ENCODE assay signal across 8 cellular contexts in genomic region chr7:33243319-33243881, GRCh38.
DNase-seq lines count a peak whose midpoint lies in the region; ATAC-seq and TF ChIP-seq lines count a peak whose summit lies in the region.

No MANE protein-coding gene starts in this region.

- H3K4me1 ChIP-seq in breast epithelium, result no peaks in the 10 kb centered on the region
- H3K4me1 ChIP-seq in right lobe of liver, result no peaks in the 10 kb centered on the region

- no peak overlapping the region for H3K27ac ChIP-seq in breast epithelium
- no peak overlapping the region for H3K27ac ChIP-seq in right lobe of liver

- WGBS in right lobe of liver (ENCODE audit: insufficient coverage, low coverage, low lambda C conversion rate, missing lambda C conversion rate), result 39% methylated on average over 2 of the region's 2 CpGs

- ATAC-seq in right lobe of liver (peak; percentile 82 to 92 (median 84)), HG03432 (IDR thresholded peaks at IDR 0.05; ENCODE audit: unreplicated experiment) (no peak), HG03108 (IDR thresholded peaks at IDR 0.05; ENCODE audit: unreplicated experiment) (no peak)

- H3K4me3 ChIP-seq in breast epithelium, result no peak overlapping the region
- H3K4me3 ChIP-seq in right lobe of liver, result no peak overlapping the region

- DNase-seq in AG20443 (ENCODE audit: low spot score) (peak; percentile 66), HCEC 1CT (peak; percentile 59), NCI-H460 (ENCODE audit: extremely low read depth, low read depth) (peak; percentile 53), breast epithelium (ENCODE audit: low spot score in 2 of 2) (no peak), right lobe of liver (no peak), mesenteric fat pad (ENCODE audit: low spot score) (no peak)

- H3K27me3 ChIP-seq in breast epithelium (no peaks in the 10 kb centered on the region), right lobe of liver (no peaks in the 10 kb centered on the region)

- TF ChIP-seq CTCF in breast epithelium (IDR thresholded peaks at IDR 0.05) (peak in 2 of 3 donors; percentile 35 to 70), right lobe of liver (IDR thresholded peaks at IDR 0.05) (peak; percentile 54 to 69 (median 64))

- intact Hi-C loops in breast epithelium (cut with DNase I; ENCODE audit: low total_unique reads) (no loop called here), right lobe of liver (cut with DNase I) (no loop called here)

- H3K36me3 ChIP-seq in breast epithelium (no peaks in the 10 kb centered on the region), right lobe of liver (no peaks in the 10 kb centered on the region)

- no peaks in the 10 kb centered on the region for H3K9me3 ChIP-seq in breast epithelium
- H3K9me3 ChIP-seq in right lobe of liver, result no peaks in the 10 kb centered on the region

- TF ChIP-seq POLR2A in breast epithelium (IDR thresholded peaks at IDR 0.05) (no peak), right lobe of liver (IDR thresholded peaks at IDR 0.05) (no peak)

Comparison
In these comparisons a context has a peak if more than half of its experiments do, and no peak if none do; other contexts are left out.
1. DNase-seq: peak in AG20443 (single experiment), HCEC 1CT (single experiment) and NCI-H460 (single experiment); none in breast epithelium (0 of 2), right lobe of liver (0 of 3) and mesenteric fat pad (single experiment).
2. ATAC-seq: peak in right lobe of liver (4 of 4); none in HG03432 (single experiment) and HG03108 (single experiment).